In the genomic region with DNA sequence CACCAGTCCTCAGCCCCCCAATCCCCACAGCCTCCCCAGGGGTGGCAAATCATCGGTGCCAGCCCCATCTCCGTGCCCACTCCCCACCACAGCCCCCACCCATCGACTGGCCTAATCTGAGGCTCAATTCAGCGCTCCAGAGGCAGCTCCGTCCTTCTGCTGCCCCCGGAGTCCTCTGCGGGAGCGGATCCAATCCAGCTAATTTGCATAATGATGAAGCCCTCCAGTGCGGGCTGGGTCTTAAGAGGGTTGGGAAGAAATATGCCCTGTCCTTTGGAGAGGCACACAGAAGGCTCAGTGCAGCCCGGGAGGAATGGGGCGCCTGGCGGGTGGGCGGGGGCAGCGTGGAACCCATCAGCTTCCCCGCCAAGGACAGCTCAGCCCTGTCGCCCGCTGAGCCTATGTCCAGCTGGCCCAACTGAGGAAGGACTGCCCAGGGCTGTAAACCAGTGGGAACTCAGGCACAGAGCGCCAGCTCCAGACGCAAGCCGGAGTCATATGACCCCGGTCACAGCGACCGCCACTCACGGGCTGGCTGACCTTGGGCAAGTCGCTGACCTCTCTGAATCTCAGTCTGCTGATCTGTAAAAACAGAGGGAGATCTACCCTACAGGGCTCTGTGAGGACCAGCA, we compare ENCODE assay signal across 32 cellular contexts.
DNase-seq lines count a peak whose midpoint lies in the region; ATAC-seq and TF ChIP-seq lines count a peak whose summit lies in the region.
"Had no signal": no experiment of that assay in that cellular context is flagged by ENCODE, and none has a peak within 500 bp of the region (broad histone marks: within the 10 kb centered on the region; RNA-seq: fewer than 3 reads in every experiment).

No MANE protein-coding gene starts in this region.

- H3K4me1 ChIP-seq in GM23338 (ENCODE audit: insufficient read depth) (peaks cover 10% of the 10 kb centered on the region; the same call in 1 of the 2 replicates), SJCRH30 (peaks cover 14% of the 10 kb centered on the region), osteoblast (ENCODE audit: insufficient read depth, low read length) (no peaks in the 10 kb centered on the region), lower lobe of right lung (no peaks in the 10 kb centered on the region), testis (peaks cover 5% of the 10 kb centered on the region)
- H3K4me1 ChIP-seq: prostate gland had no signal

- DNase-seq in GM23338 (ENCODE audit: low spot score) (peak; percentile 45), SJCRH30 (peak; percentile 65 to 66), chondrocyte (ENCODE audit: low spot score) (peak; percentile 69), osteoblast (ENCODE audit: insufficient read length, low spot score, missing footprints) (peak; percentile 49), NCI-H510A treated with DMSO at 0.1 percent for 48 hours (lab: John Stamatoyannopoulos, UW) (no peak), lower lobe of right lung (no peak), DMS53 treated with DMSO at 0.1 percent for 48 hours (lab: John Stamatoyannopoulos, UW; ENCODE audit: unreplicated experiment) (no peak), testis (no peak)
- DNase-seq: ACHN; activated B cell treated with CpG ODN at 0.5 μM for 24 hours; activated CD4-positive, alpha-beta T cell treated with anti-CD3 and anti-CD28 coated beads, Interleukin-2, amount 10 ng/mL, durations not matched to agents 7 days and 5 days; activated gamma-delta T cell; activated naive CD8-positive, alpha-beta T cell treated with anti-CD3 and anti-CD28 coated beads, Interleukin-2, amount 10 ng/mL, durations not matched to agents 7 days and 5 days; activated T-cell treated with anti-CD3 and anti-CD28 coated beads, Interleukin-2, amount 50 U/mL, for 24 hours; cerebellar nuclear complex; DMS153; effector CD4-positive, alpha-beta T cell; immature natural killer cell; left cardiac atrium; mesenchymal stem cell; MM.1S; NCI-H1105 treated with DMSO at 0.1 percent for 48 hours; NCI-H2029 treated with DMSO at 0.1 percent for 48 hours; NCI-H226; NCI-H774; stimulated activated CD4-positive, alpha-beta T cell treated with anti-CD3 and anti-CD28 coated beads, Interleukin-15, amount 100 ng/mL, for 24 hours; T-cell; trophoblast cell had no signal

- H3K36me3 ChIP-seq in GM23338 (ENCODE audit: insufficient read depth) (no peaks in the 10 kb centered on the region; the same call in 1 of the 2 replicates), SJCRH30 (no peaks in the 10 kb centered on the region), osteoblast (ENCODE audit: insufficient read depth, low read length) (no peaks in the 10 kb centered on the region), lower lobe of right lung (no peaks in the 10 kb centered on the region), testis (ENCODE audit: low read depth, missing control alignments) (no peaks in the 10 kb centered on the region)
- H3K36me3 ChIP-seq: BE2C, prostate gland had no signal

- H3K4me3 ChIP-seq in GM23338 (no peak overlapping the region), SJCRH30 (peak overlapping the region; percentile 56), osteoblast (ENCODE audit: insufficient read depth, low read length) (no peak overlapping the region), lower lobe of right lung (no peak overlapping the region), testis (no peak overlapping the region)
- H3K4me3 ChIP-seq: prostate gland had no signal

- H3K79me2 ChIP-seq in GM23338 (replicated peaks; ENCODE audit: insufficient read depth) (no peaks in the 10 kb centered on the region), osteoblast (ENCODE audit: insufficient read depth, low read length) (no peaks in the 10 kb centered on the region)

- H3K27me3 Mint-ChIP-seq in GM23338 (ENCODE audit: insufficient read depth, low read depth, poor library complexity): peaks cover 2% of the 10 kb centered on the region
- H3K27me3 Mint-ChIP-seq in chondrocyte (ENCODE audit: low read depth): peaks cover 5% of the 10 kb centered on the region
- H3K27me3 Mint-ChIP-seq: activated CD4-positive, alpha-beta T cell treated with anti-CD3 and anti-CD28 coated beads, Interleukin-2, amount 10 ng/mL, durations not matched to agents 7 days and 5 days; activated naive CD8-positive, alpha-beta T cell treated with anti-CD3 and anti-CD28 coated beads, Interleukin-2, amount 10 ng/mL, durations not matched to agents 7 days and 5 days; activated T-cell treated with anti-CD3 and anti-CD28 coated beads, Interleukin-2, amount 50 U/mL, for 24 hours; stimulated activated memory B cell treated with anti-CD40 and anti-IgM and Interleukin-4, amounts not matched to agents 10 μg/mL and 1 μg/mL and 100 μg/mL, for 72 hours; T-cell had no signal

- H3K4me3 Mint-ChIP-seq in GM23338: no peak overlapping the region
- H3K4me3 Mint-ChIP-seq in chondrocyte (ENCODE audit: unreplicated experiment): no peak overlapping the region
- H3K4me3 Mint-ChIP-seq: activated B cell treated with CpG ODN at 0.5 μM for 24 hours; activated CD4-positive, alpha-beta T cell treated with anti-CD3 and anti-CD28 coated beads, Interleukin-2, amount 10 ng/mL, durations not matched to agents 7 days and 5 days; activated naive CD8-positive, alpha-beta T cell treated with anti-CD3 and anti-CD28 coated beads, Interleukin-2, amount 10 ng/mL, durations not matched to agents 7 days and 5 days; activated T-cell treated with anti-CD3 and anti-CD28 coated beads, Interleukin-2, amount 50 U/mL, for 24 hours; immature natural killer cell; stimulated activated memory B cell treated with anti-CD40 and anti-IgM and Interleukin-4, amounts not matched to agents 10 μg/mL and 1 μg/mL and 100 μg/mL, for 72 hours; T-cell had no signal

- no peak overlapping the region for H2AFZ ChIP-seq in GM23338
- no peak overlapping the region for H2AFZ ChIP-seq in osteoblast (ENCODE audit: low read length)

- 0 out of 2 replicates have a peak, but pooled peaks cover 3% of the 10 kb centered on the region for H3K9me3 ChIP-seq in SJCRH30 (replicated peaks)
- H3K9me3 ChIP-seq in osteoblast (ENCODE audit: low read depth, low read length): no peaks in the 10 kb centered on the region
- no peaks in the 10 kb centered on the region for H3K9me3 ChIP-seq in lower lobe of right lung
- H3K9me3 ChIP-seq in testis: no peaks in the 10 kb centered on the region
- H3K9me3 ChIP-seq: BE2C, prostate gland had no signal

- no peaks in the 10 kb centered on the region for H3F3A ChIP-seq in GM23338 (replicated peaks; ENCODE audit: low read depth)

- H3K9me2 ChIP-seq in GM23338 (ENCODE audit: insufficient read depth): no peaks in the 10 kb centered on the region

- intact Hi-C loops in lower lobe of right lung (cut with DNase I) (no loop called here), testis (cut with DNase I; ENCODE audit: low total_unique reads) (no loop called here)

- H3K9me3 Mint-ChIP-seq in GM23338 (no peaks in the 10 kb centered on the region), chondrocyte (ENCODE audit: low read depth) (no peaks in the 10 kb centered on the region)
- H3K9me3 Mint-ChIP-seq: activated CD4-positive, alpha-beta T cell treated with anti-CD3 and anti-CD28 coated beads, Interleukin-2, amount 10 ng/mL, durations not matched to agents 7 days and 5 days; activated naive CD8-positive, alpha-beta T cell treated with anti-CD3 and anti-CD28 coated beads, Interleukin-2, amount 10 ng/mL, durations not matched to agents 7 days and 5 days; activated T-cell treated with anti-CD3 and anti-CD28 coated beads, Interleukin-2, amount 50 U/mL, for 24 hours; immature natural killer cell had no signal

- no peak for TF ChIP-seq POLR2A in testis (IDR thresholded peaks at IDR 0.05)

- H4K20me1 ChIP-seq in GM23338 (replicated peaks; ENCODE audit: insufficient read depth) (no peaks in the 10 kb centered on the region; the same call in 1 of the 2 replicates), osteoblast (ENCODE audit: insufficient read depth, low read length) (peaks cover 10% of the 10 kb centered on the region)

- TF ChIP-seq CTCF in GM23338 (conservative IDR thresholded peaks at IDR 0.05; ENCODE audit: low read depth in 2 of 2): no peak
- TF ChIP-seq CTCF in chondrocyte (IDR thresholded peaks at IDR 0.05): no peak
- TF ChIP-seq CTCF in osteoblast (IDR thresholded peaks at IDR 0.05; ENCODE audit: extremely low read depth, low read depth, low read length): no peak
- no peak for TF ChIP-seq CTCF in lower lobe of right lung (IDR thresholded peaks at IDR 0.05)
- TF ChIP-seq CTCF in testis (IDR thresholded peaks at IDR 0.05): no peak

- 71 to 84% methylated on average over 13 to 25 of the region's 25 CpGs for WGBS in testis, 2 donors

- peaks cover 41% of the 10 kb centered on the region for H3K4me1 Mint-ChIP-seq in GM23338
- H3K4me1 Mint-ChIP-seq in chondrocyte (ENCODE audit: low read depth): peaks cover 36% of the 10 kb centered on the region
- H3K4me1 Mint-ChIP-seq: activated B cell treated with CpG ODN at 0.5 μM for 24 hours; activated CD4-positive, alpha-beta T cell treated with anti-CD3 and anti-CD28 coated beads, Interleukin-2, amount 10 ng/mL, durations not matched to agents 7 days and 5 days; activated naive CD8-positive, alpha-beta T cell treated with anti-CD3 and anti-CD28 coated beads, Interleukin-2, amount 10 ng/mL, durations not matched to agents 7 days and 5 days; immature natural killer cell; stimulated activated memory B cell treated with anti-CD40 and anti-IgM and Interleukin-4, amounts not matched to agents 10 μg/mL and 1 μg/mL and 100 μg/mL, for 72 hours; T-cell had no signal

- no peak overlapping the region for H3K4me2 ChIP-seq in GM23338
- H3K4me2 ChIP-seq in osteoblast (ENCODE audit: insufficient read depth, low read length): no peak overlapping the region
- H3K4me2 ChIP-seq: KMS-11 had no signal

- H3K27ac ChIP-seq in GM23338 (ENCODE audit: low read depth) (no peak overlapping the region), SJCRH30 (peak overlapping the region; percentile 73), osteoblast (ENCODE audit: low read depth, low read length) (no peak overlapping the region), lower lobe of right lung (no peak overlapping the region), testis (no peak overlapping the region)
- H3K27ac ChIP-seq: KMS-11, prostate gland had no signal

- H3K36me3 Mint-ChIP-seq in GM23338 (ENCODE audit: low read depth) (no peaks in the 10 kb centered on the region), chondrocyte (ENCODE audit: low read depth) (no peaks in the 10 kb centered on the region)
- H3K36me3 Mint-ChIP-seq: activated naive CD8-positive, alpha-beta T cell treated with anti-CD3 and anti-CD28 coated beads, Interleukin-2, amount 10 ng/mL, durations not matched to agents 7 days and 5 days; immature natural killer cell; stimulated activated memory B cell treated with anti-CD40 and anti-IgM and Interleukin-4, amounts not matched to agents 10 μg/mL and 1 μg/mL and 100 μg/mL, for 72 hours; T-cell had no signal

- H3K27me3 ChIP-seq in GM23338 (ENCODE audit: insufficient read depth) (no peaks in the 10 kb centered on the region), SJCRH30 (no peaks in the 10 kb centered on the region), osteoblast (ENCODE audit: insufficient read depth, low read length) (no peaks in the 10 kb centered on the region), lower lobe of right lung (ENCODE audit: low read depth) (no peaks in the 10 kb centered on the region), testis (no peaks in the 10 kb centered on the region)
- H3K27me3 ChIP-seq: BE2C had no signal

- ATAC-seq in GM23338 (peak; percentile 42), lower lobe of right lung (no peak)
- ATAC-seq: left cardiac atrium; stimulated activated memory B cell treated with anti-CD40 and anti-IgM and Interleukin-4, amounts not matched to agents 10 μg/mL and 1 μg/mL and 100 μg/mL, for 72 hours; T-cell had no signal

- H3K27ac Mint-ChIP-seq in GM23338 (no peak overlapping the region; the same call in 1 of the 2 replicates), chondrocyte (ENCODE audit: unreplicated experiment) (no peak overlapping the region)
- H3K27ac Mint-ChIP-seq: activated B cell treated with CpG ODN at 0.5 μM for 24 hours; activated CD4-positive, alpha-beta T cell treated with anti-CD3 and anti-CD28 coated beads, Interleukin-2, amount 10 ng/mL, durations not matched to agents 7 days and 5 days; activated naive CD8-positive, alpha-beta T cell treated with anti-CD3 and anti-CD28 coated beads, Interleukin-2, amount 10 ng/mL, durations not matched to agents 7 days and 5 days; activated T-cell treated with anti-CD3 and anti-CD28 coated beads, Interleukin-2, amount 50 U/mL, for 24 hours; immature natural killer cell; stimulated activated memory B cell treated with anti-CD40 and anti-IgM and Interleukin-4, amounts not matched to agents 10 μg/mL and 1 μg/mL and 100 μg/mL, for 72 hours; T-cell had no signal

Comparison
In these comparisons a context has a peak if more than half of its experiments do, and no peak if none do; other contexts are left out.
1. DNase-seq: peak in GM23338 (single experiment), SJCRH30 (2 of 2), chondrocyte (single experiment) and osteoblast (single experiment); none in NCI-H510A treated with DMSO at 0.1 percent for 48 hours (single experiment), lower lobe of right lung (single experiment), DMS53 treated with DMSO at 0.1 percent for 48 hours (single experiment) and testis (single experiment).